Comparison of ENCODE assay signal across 11 cellular contexts in genomic region chr7:91953618-91954017, GRCh38. TPM values are rescaled to one million over a fixed set of nuclear protein-coding genes. Genes with fewer than 3 reads are reported as not detected.
A peak's percentile ranks its signal among the peaks of the same experiment; 100 is the strongest.
DNase-seq lines count a peak whose midpoint lies in the region; ATAC-seq and TF ChIP-seq lines count a peak whose summit lies in the region.
"Had no signal": no experiment of that assay in that cellular context is flagged by ENCODE, and none has a peak within 500 bp of the region (broad histone marks: within the 10 kb centered on the region; RNA-seq: fewer than 3 reads in every experiment).

No MANE protein-coding gene starts in this region.

- no peaks in the 10 kb centered on the region; a peak in 1 of 4 replicates for H3K4me1 ChIP-seq in HCT116 (ENCODE audit: control insufficient read depth in 1 of 2, insufficient read depth in 2 of 2, low read length in 2 of 2)

- H3K36me3 ChIP-seq in HCT116 (ENCODE audit: control insufficient read depth in 1 of 2, insufficient read depth in 2 of 2, low read length in 2 of 2), result no peaks in the 10 kb centered on the region
- H3K36me3 ChIP-seq in SU-DHL-6 (ENCODE audit: low read length), result no peaks in the 10 kb centered on the region

- H3K27ac ChIP-seq in HCT116 (ENCODE audit: low read depth, low read length) (no peak overlapping the region), SU-DHL-6 (ENCODE audit: low read depth, low read length) (no peak overlapping the region)

- H3K4me2 ChIP-seq in HCT116 (ENCODE audit: low read length), result no peak overlapping the region
- H3K4me2 ChIP-seq in SU-DHL-6 (ENCODE audit: low read depth, low read length, poor library complexity, severe bottlenecking), result no peak overlapping the region

- DNase-seq in Caki2 (ENCODE audit: low read depth), result peak; percentile 6
- DNase-seq in HCT116 (ENCODE audit: low read depth, low spot score), result no peak
- DNase-seq in kidney tubule cell (ENCODE audit: low spot score), result peak; percentile 19
- DNase-seq in effector CD8-positive, alpha-beta T cell (lab: John Stamatoyannopoulos, UW), result no peak
- no peak for DNase-seq in activated CD4-positive, alpha-beta memory T cell treated with anti-CD3 and anti-CD28 coated beads, Interleukin-2, amount 10 ng/mL, durations not matched to agents 7 days and 5 days
- DNase-seq in SW480 (ENCODE audit: low spot score), result no peak
- DNase-seq: activated naive CD4-positive, alpha-beta T cell treated with anti-CD3 and anti-CD28 coated beads, Interleukin-2, amount 50 U/mL, for 16 hours; stimulated activated CD4-positive, alpha-beta T cell treated with anti-CD3 and anti-CD28 coated beads, Interleukin-12 subunit alpha, Interleukin-12 subunit beta, amount 100 ng/mL, for 4 hours had no signal

- no peak for TF ChIP-seq POLR2A in HCT116 (IDR thresholded peaks at IDR 0.05; ENCODE audit: borderline replicate concordance, extremely low read depth, insufficient read depth, insufficient read length)

- H4K20me1 ChIP-seq in HCT116 (ENCODE audit: insufficient read depth), result no peaks in the 10 kb centered on the region
- peaks cover 9% of the 10 kb centered on the region; the same call in 1 of the 2 replicates for H4K20me1 ChIP-seq in SU-DHL-6 (ENCODE audit: low read depth, low read length)

- TF ChIP-seq RAD21 in HCT116 (IDR thresholded peaks at IDR 0.05; ENCODE audit: low read depth), result peak; percentile 47

- H2AFZ ChIP-seq in HCT116 (ENCODE audit: low read depth, low read length, poor library complexity, severe bottlenecking) (no peak overlapping the region), SU-DHL-6 (ENCODE audit: low read depth, low read length, severe bottlenecking) (no peak overlapping the region)

- H3K9ac ChIP-seq in HCT116 (ENCODE audit: low read length), result no peak overlapping the region
- H3K9ac ChIP-seq in SU-DHL-6 (ENCODE audit: low read length), result no peak overlapping the region

- in situ Hi-C loops in Caki2 (cut with HindIII; ENCODE audit: low pct_unique_long_range_greater_than_20kb, low sequenced_read_pairs), result no loop called here

- no peaks in the 10 kb centered on the region for H3K9me3 Mint-ChIP-seq in activated CD4-positive, alpha-beta memory T cell treated with anti-CD3 and anti-CD28 coated beads, Interleukin-2, amount 10 ng/mL, durations not matched to agents 7 days and 5 days
- H3K9me3 Mint-ChIP-seq: memory B cell had no signal

- POLR2A ChIA-PET in HCT116 (lab: Charles Lee), result no interaction called here
- POLR2A ChIA-PET in activated CD4-positive, alpha-beta memory T cell treated with anti-CD3 and anti-CD28 coated beads, Interleukin-2, amount 10 ng/mL, durations not matched to agents 7 days and 5 days (lab: Charles Lee), result no interaction called here

- H3K4me3 ChIP-seq in HCT116 (replicated peaks in 1 of 2; ENCODE audit: low read depth in 1 of 2, low read length in 2 of 2) (no peak overlapping the region), SU-DHL-6 (ENCODE audit: insufficient read depth, low read length, poor library complexity, severe bottlenecking) (no peak overlapping the region)

- H3F3A ChIP-seq in SU-DHL-6 (ENCODE audit: insufficient read depth), result peaks cover 9% of the 10 kb centered on the region; the same call in 1 of the 2 replicates

- no peaks in the 10 kb centered on the region for H3K27me3 ChIP-seq in HCT116 (ENCODE audit: insufficient read depth, low read length)
- no peaks in the 10 kb centered on the region for H3K27me3 ChIP-seq in SU-DHL-6 (ENCODE audit: low read length)

- peaks cover 45% of the 10 kb centered on the region for H3K79me2 ChIP-seq in HCT116 (ENCODE audit: insufficient read depth, low read length)
- peaks cover 17% of the 10 kb centered on the region for H3K79me2 ChIP-seq in SU-DHL-6 (ENCODE audit: insufficient read depth, low read length)

- no TSS peak for BruUV-seq in HCT116 (replicated peaks; lab: Mats Ljungman, UMichigan)

- RAD21 ChIA-PET in HCT116 (lab: Charles Lee; ENCODE audit: low non-redundant PET in 1 of 2, low total read pairs in 2 of 2, uncharacterized antibody in 2 of 2, unreplicated experiment in 2 of 2), result no interaction called here

- H3K27me3 Mint-ChIP-seq in activated CD4-positive, alpha-beta memory T cell treated with anti-CD3 and anti-CD28 coated beads, Interleukin-2, amount 10 ng/mL, durations not matched to agents 7 days and 5 days, result no peaks in the 10 kb centered on the region
- H3K27me3 Mint-ChIP-seq: memory B cell had no signal

- intact Hi-C loops in HCT116 (cut with micrococcal nuclease), result no loop called here

- CTCF ChIA-PET in HCT116 (lab: Charles Lee), result interaction anchor here (0.7 to 2.0 kb wide), 4 partner anchors 14 to 493 kb away, joined by 3 to 4 read pairs (median 4); partner anchors contain the start of gene GATAD1
- CTCF ChIA-PET in activated CD4-positive, alpha-beta memory T cell treated with anti-CD3 and anti-CD28 coated beads, Interleukin-2, amount 10 ng/mL, durations not matched to agents 7 days and 5 days (lab: Charles Lee), result interaction anchor here (0.9 to 1.8 kb wide), 5 partner anchors 10 to 494 kb away, joined by 3 to 5 read pairs (median 3); partner anchors contain the start of genes AKAP9 and GATAD1

- no peaks in the 10 kb centered on the region for H3K9me2 ChIP-seq in HCT116 (ENCODE audit: insufficient read depth)
- no peaks in the 10 kb centered on the region for H3K9me2 ChIP-seq in SU-DHL-6 (replicated peaks; ENCODE audit: insufficient read depth, low read length)

- H3K9me3 ChIP-seq in HCT116 (ENCODE audit: control insufficient read depth in 1 of 2, insufficient read depth in 1 of 2, low read depth in 1 of 2, low read length in 2 of 2), result no peaks in the 10 kb centered on the region
- no peaks in the 10 kb centered on the region for H3K9me3 ChIP-seq in SU-DHL-6 (ENCODE audit: insufficient read depth, low read length)

- ATAC-seq in HCT116 (peak; percentile 61), GM19397 (IDR thresholded peaks at IDR 0.05; ENCODE audit: unreplicated experiment) (no peak)

- peak; percentile 11 to 62 (median 57); a peak in 3 of 6 replicates for TF ChIP-seq CTCF in HCT116 (IDR thresholded peaks at IDR 0.05 in 2 of 3, conservative IDR thresholded peaks at IDR 0.05 in 1 of 3; ENCODE audit: borderline replicate concordance in 1 of 3, insufficient read depth in 1 of 3, low read depth in 2 of 3, low read length in 2 of 3)
- TF ChIP-seq CTCF in SU-DHL-6 (IDR thresholded peaks at IDR 0.05; ENCODE audit: insufficient read depth, low read length, poor library complexity, severe bottlenecking), result peak; percentile 77

- H3K4me3 Mint-ChIP-seq in activated CD4-positive, alpha-beta memory T cell treated with anti-CD3 and anti-CD28 coated beads, Interleukin-2, amount 10 ng/mL, durations not matched to agents 7 days and 5 days, result no peak overlapping the region
- H3K4me3 Mint-ChIP-seq: memory B cell had no signal

- H3K27ac Mint-ChIP-seq in activated CD4-positive, alpha-beta memory T cell treated with anti-CD3 and anti-CD28 coated beads, Interleukin-2, amount 10 ng/mL, durations not matched to agents 7 days and 5 days, result no peak overlapping the region
- H3K27ac Mint-ChIP-seq: memory B cell had no signal

- peaks cover 13% of the 10 kb centered on the region for H3K4me1 Mint-ChIP-seq in activated CD4-positive, alpha-beta memory T cell treated with anti-CD3 and anti-CD28 coated beads, Interleukin-2, amount 10 ng/mL, durations not matched to agents 7 days and 5 days

- peaks cover 7% of the 10 kb centered on the region for H3K36me3 Mint-ChIP-seq in activated CD4-positive, alpha-beta memory T cell treated with anti-CD3 and anti-CD28 coated beads, Interleukin-2, amount 10 ng/mL, durations not matched to agents 7 days and 5 days (ENCODE audit: low read depth)

TF ChIP-seq in HCT116, 20 proteins besides CTCF, POLR2A, EP300 and RAD21 (continues in another document):
- TF ChIP-seq EZH2 (IDR thresholded peaks at IDR 0.05), result no peak
- TF ChIP-seq SIN3A (IDR thresholded peaks at IDR 0.05; ENCODE audit: low read depth), result no peak
- no peak for TF ChIP-seq ATF3 (IDR thresholded peaks at IDR 0.05)
- no peak for TF ChIP-seq ZFX (IDR thresholded peaks at IDR 0.05)
- TF ChIP-seq ZBTB33 (IDR thresholded peaks at IDR 0.05; ENCODE audit: extremely low read depth, insufficient replicate concordance, low read length), result no peak
- TF ChIP-seq YY1 (IDR thresholded peaks at IDR 0.05; ENCODE audit: extremely low read depth, insufficient replicate concordance, low read depth, low read length), result no peak
- no peak for TF ChIP-seq FOSL1 (IDR thresholded peaks at IDR 0.05; ENCODE audit: low read depth)
- TF ChIP-seq JUND (IDR thresholded peaks at IDR 0.05), result no peak
- no peak for TF ChIP-seq POLR2AphosphoS5 (IDR thresholded peaks at IDR 0.05; ENCODE audit: low read depth, low read length)
- TF ChIP-seq ZNF274 (IDR thresholded peaks at IDR 0.05; ENCODE audit: low read depth, low read length), result no peak
- TF ChIP-seq MAX (IDR thresholded peaks at IDR 0.05), result no peak
- no peak for TF ChIP-seq EGR1 (IDR thresholded peaks at IDR 0.05; ENCODE audit: low read depth)
- TF ChIP-seq TCF7L2 (IDR thresholded peaks at IDR 0.05; ENCODE audit: borderline replicate concordance, extremely low read depth, insufficient read depth, insufficient read length), result no peak

RNA-seq across cellular contexts. Expression of gene AKAP9, which starts 13.0 kb away (rescaled TPM):
- total RNA-seq in Caki2 (2014; rRNA removed; shearing (Covaris generic); ENCODE audit: low replicate concordance), result 6.6 and 15.1 TPM in 2 replicates
- total RNA-seq in HCT116 (2021; ENCODE audit: unreplicated experiment), result 32.6 TPM
- polyA plus RNA-seq in HCT116 (2012), result 9.8 and 10.6 TPM in 2 replicates
- total RNA-seq in activated CD4-positive, alpha-beta memory T cell treated with anti-CD3 and anti-CD28 coated beads, Interleukin-2, amount 10 ng/mL, durations not matched to agents 7 days and 5 days, result 10 to 100 TPM; 32.4 to 41.7 TPM

Comparison
In these comparisons a context has a peak if more than half of its experiments do, and no peak if none do; other contexts are left out.
1. DNase-seq: peak in Caki2 (single experiment) and kidney tubule cell (single experiment); none in HCT116 (single experiment), effector CD8-positive, alpha-beta T cell (single experiment), activated CD4-positive, alpha-beta memory T cell treated with anti-CD3 and anti-CD28 coated beads, Interleukin-2, amount 10 ng/mL, durations not matched to agents 7 days and 5 days (single experiment) and SW480 (single experiment).